ENCODE assay signal across 8 cellular contexts in genomic region chr11:61120865-61121831, GRCh38. TPM values are rescaled to one million over a fixed set of nuclear protein-coding genes. Genes with fewer than 3 reads are reported as not detected.
DNase-seq lines count a peak whose midpoint lies in the region; TF ChIP-seq lines count a peak whose summit lies in the region.

No MANE protein-coding gene starts in this region.

- H3K36me3 Mint-ChIP-seq in HFFc6 (ENCODE audit: low read depth), result no peaks in the 10 kb centered on the region

- TF ChIP-seq CTCF in A673 (conservative IDR thresholded peaks at IDR 0.05; ENCODE audit: low read depth, low read length) (no peak), HFFc6 (IDR thresholded peaks at IDR 0.05) (no peak), adrenal gland (IDR thresholded peaks at IDR 0.05) (no peak)

- H3K27me3 Mint-ChIP-seq in HFFc6 (ENCODE audit: insufficient read depth), result peaks cover 12% of the 10 kb centered on the region

- no TSS peak for BruUV-seq in A673 (replicated peaks; lab: Mats Ljungman, UMichigan)

- in situ Hi-C loops in HAP-1 (cut with MboI; ENCODE audit: low sequenced_read_pairs), result no loop called here

- H3K4me3 Mint-ChIP-seq in HFFc6, result no peak overlapping the region

- H3K27ac ChIP-seq in A673 (ENCODE audit: low read depth, low read length, poor library complexity, severe bottlenecking) (no peak overlapping the region), adrenal gland (peak overlapping the region in 1 of 5 donors; percentile 26)

- CTCF ChIA-PET in A673 (lab: Charles Lee), result no interaction called here

- 67 to 76% (median 70%) methylated on average over 13 to 17 of the region's 17 CpGs for whole genome bisulfite sequencing in adrenal gland, 4 donors

- no peaks in the 10 kb centered on the region for H3K4me1 Mint-ChIP-seq in HFFc6 (ENCODE audit: low read depth)

- intact Hi-C loops in A673 (cut with micrococcal nuclease; ENCODE audit: unreplicated experiment) (no loop called here), adrenal gland (cut with DNase I) (no loop called here)

- H3K36me3 ChIP-seq in A673 (ENCODE audit: insufficient read depth, low read length, poor library complexity, severe bottlenecking) (no peaks in the 10 kb centered on the region), adrenal gland (replicated peaks in 1 of 2) (no peaks in the 10 kb centered on the region), HAP-1 (replicated peaks) (no peaks in the 10 kb centered on the region)

- no peaks in the 10 kb centered on the region for H3K9me3 ChIP-seq in A673 (ENCODE audit: low read depth, low read length, poor library complexity, severe bottlenecking)
- H3K9me3 ChIP-seq in adrenal gland (replicated peaks in 1 of 3), result no peaks in the 10 kb centered on the region
- H3K9me3 ChIP-seq in HAP-1, result no peaks in the 10 kb centered on the region

- no peaks in the 10 kb centered on the region for H3K9me3 Mint-ChIP-seq in HFFc6

- H3K4me3 ChIP-seq in A673 (ENCODE audit: low read depth, low read length, poor library complexity, severe bottlenecking), result no peak overlapping the region
- H3K4me3 ChIP-seq in adrenal gland, result no peak overlapping the region
- no peak overlapping the region for H3K4me3 ChIP-seq in HAP-1

- peak; percentile 81 for DNase-seq in A673 (ENCODE audit: low spot score)
- peak; percentile 10 for DNase-seq in HFFc6
- peak; percentile 44 to 86 (median 66) for DNase-seq in adrenal gland
- peak; percentile 89 for DNase-seq in left kidney (ENCODE audit: low read depth, low spot score)
- DNase-seq in HAP-1 (ENCODE audit: low spot score in 2 of 2), result no peak
- DNase-seq in OCI-M1 (lab: John Stamatoyannopoulos, UW), result no peak
- DNase-seq in NCI-H1048 (lab: John Stamatoyannopoulos, UW), result no peak
- no peak for DNase-seq in SHP77 (lab: John Stamatoyannopoulos, UW)

- no peak overlapping the region for H3K27ac Mint-ChIP-seq in HFFc6

- TF ChIP-seq POLR2A in adrenal gland (IDR thresholded peaks at IDR 0.05), result no peak

- H3K27me3 ChIP-seq in A673 (replicated peaks; ENCODE audit: insufficient read depth, low read depth, low read length, poor library complexity) (no peaks in the 10 kb centered on the region), adrenal gland (no peaks in the 10 kb centered on the region), HAP-1 (ENCODE audit: low read depth) (no peaks in the 10 kb centered on the region; the same call in 1 of the 2 replicates)

- POLR2A ChIA-PET in A673 (lab: Charles Lee; ENCODE audit: low non-redundant PET), result no interaction called here

- peaks cover 14% of the 10 kb centered on the region for H3K4me1 ChIP-seq in A673 (ENCODE audit: insufficient read depth, low read length, poor library complexity, severe bottlenecking)
- peaks cover 0 to 6% of the 10 kb centered on the region in 2 donors for H3K4me1 ChIP-seq in adrenal gland (replicated peaks in 1 of 2)
- H3K4me1 ChIP-seq in HAP-1, result no peaks in the 10 kb centered on the region

RNA-seq across cellular contexts. Expression of gene CD5, which starts 18.9 kb away (rescaled TPM):
- total RNA-seq in A673 (2021), result not detected in 2 replicates
- total RNA-seq in HFFc6 (2021; fragmentation: NEBNext Ultra II Directional; extraction: Animal tissue kit (Norgen Biotek cat#: 25700)), result not detected
- 10 to 100 TPM in 1 of 8 donors, 1 to 10 TPM in 1, under 1 TPM in 6; 0.12 to 14.4 (median 0.81) TPM for total RNA-seq in adrenal gland
- polyA plus RNA-seq in adrenal gland, result under 1 TPM; 0.18 to 0.48 (median 0.20) TPM

RNA-seq across cellular contexts. Expression of gene VPS37C, which starts 40.1 kb away (rescaled TPM):
- total RNA-seq in A673 (2021) (29.7 and 32.7 TPM in 2 replicates), adrenal gland (10 to 100 TPM in 7 of 8 donors, 1 to 10 TPM in 1; 8.6 to 27.9 (median 19.7) TPM)
- total RNA-seq in HFFc6 (2021; fragmentation: NEBNext Ultra II Directional; extraction: Animal tissue kit (Norgen Biotek cat#: 25700)), result 10 to 100 TPM; 14.6 to 17.0 (median 16.0) TPM
- 10 to 100 TPM; 11.9 to 18.2 (median 14.2) TPM for polyA plus RNA-seq in adrenal gland

Comparison
In these comparisons a context has a peak if more than half of its experiments do, and no peak if none do; other contexts are left out.
1. DNase-seq: peak in A673 (single experiment), HFFc6 (single experiment), adrenal gland (7 of 7) and left kidney (single experiment); none in HAP-1 (0 of 2), OCI-M1 (single experiment), NCI-H1048 (single experiment) and SHP77 (0 of 2).